12 cellular contexts compared by ENCODE assay signal in genomic region chr15:92989469-92989868, GRCh38.
DNase-seq lines count a peak whose midpoint lies in the region; ATAC-seq and TF ChIP-seq lines count a peak whose summit lies in the region.
"Had no signal": no experiment of that assay in that cellular context is flagged by ENCODE, and none has a peak within 500 bp of the region (broad histone marks: within the 10 kb centered on the region; RNA-seq: fewer than 3 reads in every experiment).

No MANE protein-coding gene starts in this region.

- intact Hi-C loops in left lung (cut with DNase I): no loop called here

- H3K27me3 ChIP-seq in left lung (no peaks in the 10 kb centered on the region), H7 (ENCODE audit: control insufficient read depth, insufficient read depth, low read length) (no peaks in the 10 kb centered on the region)
- H3K27me3 ChIP-seq: colonic mucosa had no signal

- TF ChIP-seq CTCF in left lung (IDR thresholded peaks at IDR 0.05): no peak

- H3K4me3 Mint-ChIP-seq in central memory CD8-positive, alpha-beta T cell: no peak overlapping the region
- H3K4me3 Mint-ChIP-seq: mesothelial cell of epicardium had no signal

- no peak overlapping the region for H3K27ac ChIP-seq in left lung
- H3K27ac ChIP-seq: colonic mucosa had no signal

- no peak for DNase-seq in central memory CD8-positive, alpha-beta T cell (ENCODE audit: low spot score in 2 of 2)
- DNase-seq in epidermal melanocyte (ENCODE audit: insufficient read length, low spot score) (no peak), left lung (no peak), NCI-H146 treated with DMSO at 0.1 percent for 48 hours (lab: John Stamatoyannopoulos, UW; ENCODE audit: unreplicated experiment) (no peak), H7 (no peak)
- DNase-seq: colonic mucosa; NCI-H1048; NK-92 treated with Interleukin-12 subunit alpha and Interleukin-12 subunit beta, amount 100 ng/mL, for 24 hours had no signal

- no peaks in the 10 kb centered on the region for H3K9me3 Mint-ChIP-seq in central memory CD8-positive, alpha-beta T cell
- H3K9me3 Mint-ChIP-seq: mesothelial cell of epicardium had no signal

- H3K4me1 Mint-ChIP-seq in central memory CD8-positive, alpha-beta T cell: peaks cover 29% of the 10 kb centered on the region
- H3K4me1 Mint-ChIP-seq: mesothelial cell of epicardium had no signal

- no peaks in the 10 kb centered on the region for H3K27me3 Mint-ChIP-seq in central memory CD8-positive, alpha-beta T cell

- ATAC-seq in GM18498 (IDR thresholded peaks at IDR 0.05; ENCODE audit: unreplicated experiment) (peak; percentile 87), GM19397 (IDR thresholded peaks at IDR 0.05; ENCODE audit: unreplicated experiment) (peak; percentile 88), HG03066 (IDR thresholded peaks at IDR 0.05; ENCODE audit: low read depth, unreplicated experiment) (peak; percentile 77), left lung (no peak)
- no peak for ATAC-seq in central memory CD8-positive, alpha-beta T cell (replicated peaks; ENCODE audit: extremely low read depth, poor library complexity, severe bottlenecking)

- peaks cover 86% of the 10 kb centered on the region for H3K36me3 Mint-ChIP-seq in central memory CD8-positive, alpha-beta T cell (ENCODE audit: insufficient read depth)

- peak overlapping the region; percentile 29 for H3K27ac Mint-ChIP-seq in central memory CD8-positive, alpha-beta T cell (ENCODE audit: low read depth)
- H3K27ac Mint-ChIP-seq: mesothelial cell of epicardium had no signal

- no peak overlapping the region for H3K4me3 ChIP-seq in left lung
- H3K4me3 ChIP-seq in H7 (ENCODE audit: insufficient read depth, low read depth, low read length): no peak overlapping the region
- H3K4me3 ChIP-seq: colonic mucosa had no signal

- no peaks in the 10 kb centered on the region for H3K9me3 ChIP-seq in left lung
- H3K9me3 ChIP-seq: colonic mucosa had no signal

- H3K36me3 ChIP-seq in left lung (peaks cover 0 to 100% of the 10 kb centered on the region in 2 donors), H7 (replicated peaks; ENCODE audit: control insufficient read depth, insufficient read depth, low read length) (peaks cover 42% of the 10 kb centered on the region)

- H3K4me1 ChIP-seq in left lung: no peaks in the 10 kb centered on the region
- H3K4me1 ChIP-seq: colonic mucosa had no signal

Comparison
In these comparisons a context has a peak if more than half of its experiments do, and no peak if none do; other contexts are left out.
1. ATAC-seq: peak in GM18498 (single experiment), GM19397 (single experiment) and HG03066 (single experiment); none in central memory CD8-positive, alpha-beta T cell (single experiment) and left lung (single experiment).